1 cellular context compared by ENCODE assay signal in genomic region chr15:100903191-100903590, GRCh38.
TF ChIP-seq lines count a peak whose summit lies in the region.

No MANE protein-coding gene starts in this region.

TF ChIP-seq in IMR-90, 13 proteins besides CTCF, POLR2A, EP300 and RAD21:
- no peak for TF ChIP-seq MAFK (IDR thresholded peaks at IDR 0.05; ENCODE audit: low read depth, low read length)
- no peak for TF ChIP-seq NFE2L2 (IDR thresholded peaks at IDR 0.05; ENCODE audit: low read depth, low read length)
- no peak for TF ChIP-seq SMC3 (IDR thresholded peaks at IDR 0.05; ENCODE audit: low read depth, low read length)
- TF ChIP-seq CHD1 (IDR thresholded peaks at IDR 0.05; ENCODE audit: low read depth, low read length), result no peak
- no peak for TF ChIP-seq FOS (IDR thresholded peaks at IDR 0.05; ENCODE audit: low read depth, low read length)
- no peak for TF ChIP-seq CEBPB (IDR thresholded peaks at IDR 0.05; ENCODE audit: low read depth, low read length)
- no peak for TF ChIP-seq ELK1 (IDR thresholded peaks at IDR 0.05; ENCODE audit: borderline replicate concordance, low read depth, low read length)
- TF ChIP-seq BHLHE40 (IDR thresholded peaks at IDR 0.05; ENCODE audit: low read depth, low read length), result no peak
- TF ChIP-seq MAZ (IDR thresholded peaks at IDR 0.05; ENCODE audit: borderline replicate concordance, low read depth, low read length), result no peak
